9 cellular contexts compared by ENCODE assay signal in genomic region chr10:74799840-74800239, GRCh38. TPM values are rescaled to one million over a fixed set of nuclear protein-coding genes. Genes with fewer than 3 reads are reported as not detected.
DNase-seq lines count a peak whose midpoint lies in the region; ATAC-seq and TF ChIP-seq lines count a peak whose summit lies in the region.
"Had no signal": no experiment of that assay in that cellular context is flagged by ENCODE, and none has a peak within 500 bp of the region (broad histone marks: within the 10 kb centered on the region; RNA-seq: fewer than 3 reads in every experiment).

No MANE protein-coding gene starts in this region.

- H3K27me3 ChIP-seq in breast epithelium (no peaks in the 10 kb centered on the region), RWPE2 (ENCODE audit: insufficient read depth, poor library complexity, severe bottlenecking) (no peaks in the 10 kb centered on the region), esophagus (ENCODE audit: control insufficient read depth in 1 of 2, insufficient read depth in 2 of 2, low read length in 2 of 2) (no peaks in the 10 kb centered on the region), ascending aorta (no peaks in the 10 kb centered on the region)
- H3K27me3 ChIP-seq: adrenal gland had no signal

- no peaks in the 10 kb centered on the region for H3K4me1 ChIP-seq in breast epithelium
- peaks cover 6% of the 10 kb centered on the region for H3K4me1 ChIP-seq in RWPE2 (ENCODE audit: insufficient read depth, poor library complexity, severe bottlenecking)
- no peaks in the 10 kb centered on the region for H3K4me1 ChIP-seq in esophagus (ENCODE audit: control insufficient read depth in 2 of 2, insufficient read depth in 2 of 2, low read length in 1 of 2)
- peaks cover 0 to 7% of the 10 kb centered on the region in 2 donors for H3K4me1 ChIP-seq in ascending aorta
- H3K4me1 ChIP-seq: adrenal gland had no signal

- no peaks in the 10 kb centered on the region for H3K36me3 Mint-ChIP-seq in MCF 10A (ENCODE audit: insufficient read depth, unreplicated experiment)

- intact Hi-C loops in MCF 10A (cut with micrococcal nuclease), result no loop called here
- intact Hi-C loops in breast epithelium (cut with DNase I; ENCODE audit: low total_unique reads), result no loop called here
- intact Hi-C loops in ascending aorta (cut with DNase I), result no loop called here

- no peaks in the 10 kb centered on the region for H3K27me3 Mint-ChIP-seq in MCF 10A (ENCODE audit: insufficient read depth, unreplicated experiment)

- H3K36me3 ChIP-seq in breast epithelium, result no peaks in the 10 kb centered on the region
- H3K36me3 ChIP-seq in RWPE2 (ENCODE audit: low read depth), result no peaks in the 10 kb centered on the region
- no peaks in the 10 kb centered on the region for H3K36me3 ChIP-seq in esophagus (ENCODE audit: control insufficient read depth in 2 of 2, insufficient read depth in 2 of 2, low read length in 1 of 2)
- no peaks in the 10 kb centered on the region for H3K36me3 ChIP-seq in ascending aorta
- H3K36me3 ChIP-seq: adrenal gland had no signal

- TF ChIP-seq CTCF in MCF 10A (IDR thresholded peaks at IDR 0.05; ENCODE audit: unreplicated experiment) (no peak), breast epithelium (IDR thresholded peaks at IDR 0.05) (no peak), RWPE2 (IDR thresholded peaks at IDR 0.05; ENCODE audit: poor library complexity, severe bottlenecking) (no peak), ascending aorta (IDR thresholded peaks at IDR 0.05) (no peak)

- DNase-seq in MCF 10A (ENCODE audit: unreplicated experiment) (peak; percentile 97), breast epithelium (ENCODE audit: low spot score in 2 of 2) (no peak), RWPE2 (ENCODE audit: low spot score) (no peak), C1 segment of cervical spinal cord (lab: John Stamatoyannopoulos, UW) (no peak), ascending aorta (ENCODE audit: low spot score in 2 of 2) (no peak)
- DNase-seq in stimulated activated naive CD8-positive, alpha-beta T cell treated with anti-CD3 and anti-CD28 coated beads, Interleukin-15, Interleukin-2, amounts not matched to agents 100 U/mL and 50 U/mL, for 24 hours, result peak; percentile 23
- DNase-seq: adrenal gland had no signal

- CTCF ChIA-PET in MCF 10A (lab: Yijun Ruan, JAX), result no interaction called here

- H3K4me1 Mint-ChIP-seq in MCF 10A (ENCODE audit: insufficient read depth, unreplicated experiment), result no peaks in the 10 kb centered on the region

- H3K9me3 ChIP-seq in breast epithelium, result no peaks in the 10 kb centered on the region
- H3K9me3 ChIP-seq in RWPE2 (ENCODE audit: severe bottlenecking), result no peaks in the 10 kb centered on the region
- no peaks in the 10 kb centered on the region for H3K9me3 ChIP-seq in esophagus (ENCODE audit: control insufficient read depth in 2 of 2, insufficient read depth in 1 of 2, low read depth in 1 of 2, low read length in 1 of 2)
- no peaks in the 10 kb centered on the region for H3K9me3 ChIP-seq in ascending aorta
- H3K9me3 ChIP-seq: adrenal gland had no signal

- ATAC-seq in RWPE2 (ENCODE audit: low read depth), result peak; percentile 99
- ATAC-seq in stimulated activated naive CD8-positive, alpha-beta T cell treated with anti-CD3 and anti-CD28 coated beads, Interleukin-15, Interleukin-2, amounts not matched to agents 100 U/mL and 50 U/mL, for 24 hours, result peak; percentile 98
- no peak for ATAC-seq in HG02973 (IDR thresholded peaks at IDR 0.05; ENCODE audit: unreplicated experiment)

- no peak overlapping the region for H3K27ac ChIP-seq in breast epithelium
- peak overlapping the region; percentile 34 for H3K27ac ChIP-seq in RWPE2 (ENCODE audit: poor library complexity, severe bottlenecking)
- peak overlapping the region; percentile 2 to 15 for H3K27ac ChIP-seq in esophagus (ENCODE audit: low read depth in 2 of 2, low read length in 1 of 2)
- no peak overlapping the region for H3K27ac ChIP-seq in ascending aorta
- H3K27ac ChIP-seq: adrenal gland had no signal

- no peak for TF ChIP-seq POLR2A in breast epithelium (IDR thresholded peaks at IDR 0.05)

- H3K27ac Mint-ChIP-seq in MCF 10A (ENCODE audit: low read depth, unreplicated experiment), result no peak overlapping the region

- POLR2A ChIA-PET in MCF 10A (lab: Yijun Ruan, JAX), result no interaction called here

- no TSS peak for BruUV-seq in MCF 10A (replicated peaks; lab: Mats Ljungman, UMichigan)

- H3K4me3 ChIP-seq in breast epithelium (no peak overlapping the region), RWPE2 (ENCODE audit: severe bottlenecking) (no peak overlapping the region), esophagus (ENCODE audit: low read depth in 1 of 2, low read length in 2 of 2) (no peak overlapping the region), ascending aorta (no peak overlapping the region)
- H3K4me3 ChIP-seq: adrenal gland had no signal

- no peaks in the 10 kb centered on the region for H3K9me3 Mint-ChIP-seq in MCF 10A (ENCODE audit: unreplicated experiment)

- WGBS in esophagus, 2 donors, result 28 to 51% methylated on average over 6 of the region's 6 CpGs

- no peak overlapping the region for H3K4me3 Mint-ChIP-seq in MCF 10A (ENCODE audit: unreplicated experiment)

RNA-seq across cellular contexts. Expression of gene KAT6B, which starts 26.6 kb away (rescaled TPM):
- total RNA-seq in MCF 10A (2022) (16.4 and 18.3 TPM in 2 replicates), breast epithelium (10 to 100 TPM; 46.2 to 90.3 (median 55.7) TPM), ascending aorta (41.1 TPM)
- 1 to 10 TPM; 4.7 to 6.7 TPM for polyA plus RNA-seq in esophagus

Comparison
In these comparisons a context has a peak if more than half of its experiments do, and no peak if none do; other contexts are left out.
1. DNase-seq: peak in MCF 10A (single experiment) and stimulated activated naive CD8-positive, alpha-beta T cell treated with anti-CD3 and anti-CD28 coated beads, Interleukin-15, Interleukin-2, amounts not matched to agents 100 U/mL and 50 U/mL, for 24 hours (single experiment); none in breast epithelium (0 of 2), RWPE2 (single experiment), C1 segment of cervical spinal cord (0 of 14) and ascending aorta (0 of 2).
2. H3K27ac ChIP-seq: peak in RWPE2 (single experiment) and esophagus (2 of 2); none in breast epithelium (0 of 2) and ascending aorta (0 of 2).